8 cellular contexts compared by ENCODE assay signal in the genomic region with DNA sequence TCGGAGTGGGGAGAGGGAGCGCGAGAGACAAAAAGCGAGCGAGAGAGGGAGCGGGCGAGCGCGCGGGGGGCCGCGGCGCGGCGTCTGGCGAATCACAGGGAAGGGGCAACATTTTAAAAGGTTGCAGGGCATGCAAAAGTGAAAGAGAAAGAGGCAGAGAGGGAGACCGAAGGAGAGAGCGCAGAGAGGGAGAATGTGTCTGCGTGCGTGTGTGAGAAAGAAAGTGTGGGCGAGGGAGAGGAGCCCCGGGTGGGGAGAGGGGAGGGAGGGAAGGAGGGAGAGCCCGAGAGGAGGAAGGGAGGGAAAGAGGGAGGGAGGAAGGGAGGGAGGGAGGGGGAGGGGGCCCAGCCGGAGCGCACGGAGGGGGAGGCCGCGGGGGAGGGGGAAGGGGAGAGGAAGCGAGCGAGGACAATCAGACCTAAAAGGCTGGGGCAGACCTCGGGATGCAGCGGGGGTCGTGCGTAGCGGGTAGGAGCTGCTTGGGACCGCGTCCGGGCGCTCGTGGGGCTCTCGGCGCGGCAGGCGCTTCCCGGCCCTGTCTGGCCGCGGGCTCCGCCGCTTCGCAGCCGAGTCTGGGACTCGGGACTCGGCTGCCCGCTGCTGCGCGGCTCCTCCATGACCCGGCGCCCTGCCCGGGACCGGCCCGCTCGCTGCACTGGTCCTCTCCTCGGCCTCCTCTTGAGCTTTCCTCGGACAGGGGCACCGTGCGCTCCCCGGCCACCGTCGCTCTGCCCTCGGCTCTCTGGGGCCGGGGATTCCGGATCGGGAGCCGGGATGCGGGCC. TPM values are rescaled to one million over a fixed set of nuclear protein-coding genes. Genes with fewer than 3 reads are reported as not detected.
DNase-seq lines count a peak whose midpoint lies in the region; ATAC-seq, FAIRE-seq and TF ChIP-seq lines count a peak whose summit lies in the region.

No MANE protein-coding gene starts in this region.

- peak overlapping the region; percentile 89 for H3K27ac ChIP-seq in PC-9
- H3K27ac ChIP-seq in K562 (ENCODE audit: extremely low read depth, low read depth, low read length) = no peak overlapping the region

- no peak for FAIRE-seq in K562 (lab: Jason Lieb, UNC)

- POLR2A ChIA-PET in PC-9 (lab: Charles Lee; ENCODE audit: unreplicated experiment) (interaction anchor here (0.6 to 0.7 kb wide), 6 partner anchors 8 to 1249 kb away, joined by 3 to 5 read pairs (median 4); no protein-coding TSS in a partner anchor), K562 (lab: Yijun Ruan, JAX) (interaction anchor here (0.5 kb wide), 1 partner anchor 23 kb away, joined by 3 read pairs; no protein-coding TSS in a partner anchor)

- CTCF ChIA-PET in PC-9 (lab: Charles Lee) = interaction anchor here (0.6 kb wide), 1 partner anchor 18 kb away, joined by 4 read pairs; no protein-coding TSS in a partner anchor
- CTCF ChIA-PET in K562 (lab: Yijun Ruan, JAX; ENCODE audit: low intra/inter-chr PET ratio) = no interaction called here

- TF ChIP-seq RAD21 in K562 (CRISPR knock-in tag; conservative IDR thresholded peaks at IDR 0.05 in 1 of 2, IDR thresholded peaks at IDR 0.05 in 1 of 2) = no peak

- no peak for TF ChIP-seq EP300 in K562 (IDR thresholded peaks at IDR 0.05; ENCODE audit: low read length)

- WGBS in K562 (ENCODE audit: insufficient coverage, low coverage, missing lambda C conversion rate) = 27% methylated on average over 49 of the region's 75 CpGs

- H3K4me3 ChIP-seq in PC-9 (peak overlapping the region; percentile 88), K562 (peak overlapping the region; percentile 30)

- H3K27me3 ChIP-seq in PC-9 (ENCODE audit: insufficient read depth, low read depth) = no peaks in the 10 kb centered on the region
- peaks cover 13 to 40% of the 10 kb centered on the region in 2 experiments; a peak in 4 of 5 replicates for H3K27me3 ChIP-seq in K562 (ENCODE audit: control insufficient read depth in 2 of 2, insufficient read depth in 2 of 2, low read length in 2 of 2)

- H3K9me3 ChIP-seq in PC-9 (ENCODE audit: insufficient read depth, low read depth) = no peaks in the 10 kb centered on the region
- 0 out of 2 replicates have a peak, but pooled peaks cover 2% of the 10 kb centered on the region for H3K9me3 ChIP-seq in K562 (replicated peaks; ENCODE audit: control insufficient read depth, insufficient read depth, low read depth, low read length)

- BruUV-seq in PC-9 (replicated peaks; lab: Mats Ljungman, UMichigan) (no TSS peak), K562 (replicated peaks; lab: Mats Ljungman, UMichigan) (no TSS peak)

- H3K9ac ChIP-seq in K562 (ENCODE audit: insufficient read depth in 1 of 2, low read depth in 2 of 2, low read length in 2 of 2) = peak overlapping the region in 1 of 2 experiments; percentile 83; a peak in 2 of 4 replicates

- H3K4me1 ChIP-seq in PC-9 (replicated peaks; ENCODE audit: insufficient read depth) (peaks cover 28% of the 10 kb centered on the region), K562 (replicated peaks in 1 of 2; ENCODE audit: control insufficient read depth in 2 of 2, insufficient read depth in 2 of 2, low read length in 2 of 2) (peaks cover 0 to 47% of the 10 kb centered on the region in 2 experiments; a peak in 3 of 5 replicates)

- ATAC-seq in GM19328 (IDR thresholded peaks at IDR 0.05; ENCODE audit: unreplicated experiment) (peak; percentile 52), HG03469 (IDR thresholded peaks at IDR 0.05; ENCODE audit: unreplicated experiment) (peak; percentile 45), K562 (peak; percentile 65), HG02970 (IDR thresholded peaks at IDR 0.05; ENCODE audit: low FRiP score, unreplicated experiment) (no peak)

- intact Hi-C loops in PC-9 (cut with micrococcal nuclease; ENCODE audit: unreplicated experiment) (loop anchor here (5.0 to 10.0 kb wide), 2 partner anchors 910 to 1008 kb away; no protein-coding TSS in a partner anchor), K562 (cut with micrococcal nuclease) (no loop called here)

- H3F3A ChIP-seq in PC-9 (ENCODE audit: insufficient read depth, low read depth) = peaks cover 16% of the 10 kb centered on the region

- peak overlapping the region; percentile 99 for H3K4me2 ChIP-seq in PC-9
- peak overlapping the region; percentile 50 for H3K4me2 ChIP-seq in K562 (ENCODE audit: insufficient read depth, low read length)

- H4K20me1 ChIP-seq in PC-9 (ENCODE audit: insufficient read depth) (no peaks in the 10 kb centered on the region), K562 (replicated peaks; ENCODE audit: control insufficient read depth, insufficient read depth, low read length) (no peaks in the 10 kb centered on the region)

- DNase-seq in DMS 273 (lab: John Stamatoyannopoulos, UW; ENCODE audit: unreplicated experiment) = peak; percentile 71
- peak; percentile 59 to 79 for DNase-seq in PC-9
- DNase-seq in K562 (ENCODE audit: extremely low read depth in 1 of 4, low spot score in 3 of 4) = peak in 1 of 4 experiments; percentile 31
- DNase-seq in iris pigment epithelial cell (ENCODE audit: low read depth) = peak; percentile 91
- DNase-seq in stimulated activated CD4-positive, alpha-beta T cell treated with anti-CD3 and anti-CD28 coated beads, Interleukin-4, amount 100 ng/mL, for 24 hours = peak; percentile 24

- in situ Hi-C loops in K562 (cut with MboI) = no loop called here

- no peaks in the 10 kb centered on the region for H3K9me1 ChIP-seq in K562 (ENCODE audit: control insufficient read depth, insufficient read depth, low read length)

- H3K79me2 ChIP-seq in PC-9 (ENCODE audit: low read depth) (peaks cover 90% of the 10 kb centered on the region), K562 (ENCODE audit: control insufficient read depth, insufficient read depth, low read length) (no peaks in the 10 kb centered on the region)

- H2AFZ ChIP-seq in PC-9 (peak overlapping the region; percentile 70), K562 (ENCODE audit: low read depth, low read length) (peak overlapping the region; percentile 53; the same call in 1 of the 2 replicates)

- TF ChIP-seq CTCF in PC-9 (conservative IDR thresholded peaks at IDR 0.05) (no peak), K562 (IDR thresholded peaks at IDR 0.05 in 2 of 3, conservative IDR thresholded peaks at IDR 0.05 in 1 of 3; ENCODE audit: insufficient read depth in 2 of 3, low read depth in 1 of 3, low read length in 3 of 3) (no peak)

- H3K36me3 ChIP-seq in PC-9 (ENCODE audit: low read depth) (peaks cover 10% of the 10 kb centered on the region; the same call in 1 of the 2 replicates), K562 (ENCODE audit: control insufficient read depth, insufficient read depth, low read length) (no peaks in the 10 kb centered on the region)

- TF ChIP-seq POLR2A in K562 (conservative IDR thresholded peaks at IDR 0.05) = no peak

- H3K9me2 ChIP-seq in PC-9 (ENCODE audit: insufficient read depth) = no peaks in the 10 kb centered on the region

TF ChIP-seq in K562, 482 proteins besides CTCF, POLR2A, EP300 and RAD21 (continues in another document):
- TF ChIP-seq, protein P1, sequence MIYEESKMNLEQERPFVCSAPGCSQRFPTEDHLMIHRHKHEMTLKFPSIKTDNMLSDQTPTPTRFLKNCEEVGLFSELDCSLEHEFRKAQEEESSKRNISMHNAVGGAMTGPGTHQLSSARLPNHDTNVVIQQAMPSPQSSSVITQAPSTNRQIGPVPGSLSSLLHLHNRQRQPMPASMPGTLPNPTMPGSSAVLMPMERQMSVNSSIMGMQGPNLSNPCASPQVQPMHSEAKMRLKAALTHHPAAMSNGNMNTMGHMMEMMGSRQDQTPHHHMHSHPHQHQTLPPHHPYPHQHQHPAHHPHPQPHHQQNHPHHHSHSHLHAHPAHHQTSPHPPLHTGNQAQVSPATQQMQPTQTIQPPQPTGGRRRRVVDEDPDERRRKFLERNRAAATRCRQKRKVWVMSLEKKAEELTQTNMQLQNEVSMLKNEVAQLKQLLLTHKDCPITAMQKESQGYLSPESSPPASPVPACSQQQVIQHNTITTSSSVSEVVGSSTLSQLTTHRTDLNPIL (CRISPR knock-in tag; IDR thresholded peaks at IDR 0.05) = no peak
- TF ChIP-seq ZNF12 (CRISPR knock-in tag; IDR thresholded peaks at IDR 0.05) (no peak), ZNF121 (CRISPR knock-in tag; conservative IDR thresholded peaks at IDR 0.05) (no peak)
- TF ChIP-seq, protein P2, sequence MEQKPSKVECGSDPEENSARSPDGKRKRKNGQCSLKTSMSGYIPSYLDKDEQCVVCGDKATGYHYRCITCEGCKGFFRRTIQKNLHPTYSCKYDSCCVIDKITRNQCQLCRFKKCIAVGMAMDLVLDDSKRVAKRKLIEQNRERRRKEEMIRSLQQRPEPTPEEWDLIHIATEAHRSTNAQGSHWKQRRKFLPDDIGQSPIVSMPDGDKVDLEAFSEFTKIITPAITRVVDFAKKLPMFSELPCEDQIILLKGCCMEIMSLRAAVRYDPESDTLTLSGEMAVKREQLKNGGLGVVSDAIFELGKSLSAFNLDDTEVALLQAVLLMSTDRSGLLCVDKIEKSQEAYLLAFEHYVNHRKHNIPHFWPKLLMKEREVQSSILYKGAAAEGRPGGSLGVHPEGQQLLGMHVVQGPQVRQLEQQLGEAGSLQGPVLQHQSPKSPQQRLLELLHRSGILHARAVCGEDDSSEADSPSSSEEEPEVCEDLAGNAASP (IDR thresholded peaks at IDR 0.05) = no peak

RNA-seq across cellular contexts. Expression of a gene that starts 2.5 kb away (rescaled TPM):
- 37.0 and 43.8 TPM in 2 replicates for total RNA-seq in PC-9 (2021)
- 0.51 and 0.55 TPM in 2 replicates for total RNA-seq in K562 (2011; cell fraction: chromatin; rRNA removed; ENCODE audit: low replicate concordance)
- 0.33 TPM in 1 of 2 replicates, not detected in the other for total RNA-seq in K562 (2011; cell fraction: nucleolus; rRNA removed)
- 0.29 and 0.61 TPM in 2 replicates for total RNA-seq in K562 (2011; cell fraction: nucleoplasm; rRNA removed)
- total RNA-seq in K562 (2014; rRNA removed) = 0.33 TPM in 1 of 2 replicates, not detected in the other
- 0.18 TPM in 1 of 2 replicates, not detected in the other for total RNA-seq in K562 (2014; rRNA removed; fragmentation: Illumina TruSeq; extraction: Trizol)
- total RNA-seq in K562 (2015; rRNA removed; fragmentation: Illumina TruSeq; extraction: Trizol) = 0.11 and 0.22 TPM in 2 replicates
- total RNA-seq in K562 (2021) = 0.40 and 0.53 TPM in 2 replicates
- polyA plus RNA-seq in K562 (2011; rRNA removed) = 0.15 and 0.17 TPM in 2 replicates
- polyA plus RNA-seq in K562 (2011; cell fraction: cytosol; rRNA removed) = 0.19 and 0.22 TPM in 2 replicates
- polyA plus RNA-seq in K562 (2011; cell fraction: nucleus; rRNA removed) = 0.24 and 0.46 TPM in 2 replicates
- 0.29 and 0.42 TPM in 2 replicates for polyA plus RNA-seq in K562 (2012)
- polyA plus RNA-seq in K562 (2014; fragmentation: Illumina TruSeq; extraction: Trizol) = 0.37 and 0.54 TPM in 2 replicates
- polyA plus RNA-seq in K562 (2014; fragmentation: Nextera tagmentation; extraction: Ambion mirVana) = under 1 TPM; 0.14 to 0.20 TPM
- 0.15 and 0.36 TPM in 2 replicates for polyA plus RNA-seq in K562 (2014; rRNA removed)
- 0.12 and 0.28 TPM in 2 replicates for polyA minus RNA-seq in K562 (2011; rRNA and poly(A)+ RNA removed)
- 1.0 and 3.5 TPM in 2 replicates for polyA minus RNA-seq in K562 (2011; cell fraction: cytosol; rRNA and poly(A)+ RNA removed)
- polyA minus RNA-seq in K562 (2011; cell fraction: nucleus; rRNA and poly(A)+ RNA removed) = 0.40 and 0.56 TPM in 2 replicates

Comparison
In these comparisons a context has a peak if more than half of its experiments do, and no peak if none do; other contexts are left out.
1. RNA of a gene that starts 2.5 kb away (total RNA-seq): 37.0 to 43.8 TPM in PC-9; 0.11 to 0.61 TPM in K562; every median in the first group is over 10 times any median in the second.